Comparison of ENCODE assay signal across 8 cellular contexts in the genomic region with DNA sequence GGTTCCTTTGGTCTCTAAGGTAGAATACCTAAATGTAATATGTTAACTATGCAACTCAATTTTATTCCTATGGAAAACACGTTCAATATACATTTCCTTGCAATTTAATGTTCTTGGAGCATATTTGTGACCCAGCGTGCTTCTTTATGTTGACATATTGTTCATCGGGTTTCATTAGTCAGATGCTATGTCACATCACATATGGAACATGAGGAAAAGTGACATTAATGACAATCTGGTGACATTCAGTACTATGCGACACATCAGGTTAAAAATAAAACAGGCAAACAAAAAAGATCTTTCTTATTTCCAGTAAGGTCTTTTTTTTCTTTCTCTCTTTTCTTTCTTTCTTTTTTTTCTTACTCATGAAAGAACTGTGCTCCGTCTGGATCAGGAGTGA.
"Had no signal": no experiment of that assay in that cellular context is flagged by ENCODE, and none has a peak within 500 bp of the region (broad histone marks: within the 10 kb centered on the region; RNA-seq: fewer than 3 reads in every experiment).

No MANE protein-coding gene starts in this region.

- DNase-seq: GDM1, GF-D8 had no signal

- ATAC-seq: GM12878 had no signal

- H3K4me3 ChIP-seq: GM12878 had no signal

- FAIRE-seq: G401.6, GM12878, GM12891, GM12892, GM18507, GM19239 had no signal
